ENCODE assay signal across 1 cellular context in the genomic region with DNA sequence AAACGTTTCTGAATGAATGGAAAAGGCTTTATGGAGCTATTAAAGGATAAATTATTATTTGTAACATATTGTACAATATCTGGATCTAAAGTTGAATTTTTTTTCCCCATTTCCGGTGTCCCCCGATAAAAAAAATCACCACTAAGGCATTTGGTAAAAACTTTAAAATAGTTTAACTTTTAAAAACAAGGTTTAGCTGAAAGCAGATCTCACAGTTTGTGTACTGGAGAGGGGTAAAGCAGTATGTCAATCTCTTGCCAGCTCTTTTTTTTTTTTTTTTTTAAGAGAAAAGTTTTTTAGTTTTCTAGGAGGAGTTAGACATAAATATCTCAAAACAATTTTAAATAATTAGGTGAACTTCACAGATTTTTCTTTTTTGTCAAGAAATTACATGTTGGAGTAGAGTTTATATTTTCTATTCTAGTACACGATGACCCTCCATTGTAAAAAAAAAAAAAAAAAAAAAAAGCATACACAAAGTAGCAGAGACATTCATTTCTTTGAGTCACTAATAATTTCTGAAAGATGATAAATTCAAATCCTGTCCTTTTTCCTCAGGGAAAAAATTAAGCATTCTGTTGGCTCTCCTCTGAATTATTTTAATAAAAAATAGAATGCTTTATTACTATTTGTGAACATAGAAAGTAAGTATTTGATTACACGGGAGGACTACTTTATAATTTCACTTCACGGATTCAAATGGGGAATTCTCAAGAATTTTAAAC.
TF ChIP-seq lines count a peak whose summit lies in the region.

No MANE protein-coding gene starts in this region.

TF ChIP-seq in GM23338, 12 proteins besides CTCF, POLR2A, EP300 and RAD21 (continued from another document):
- TF ChIP-seq, protein P1, sequence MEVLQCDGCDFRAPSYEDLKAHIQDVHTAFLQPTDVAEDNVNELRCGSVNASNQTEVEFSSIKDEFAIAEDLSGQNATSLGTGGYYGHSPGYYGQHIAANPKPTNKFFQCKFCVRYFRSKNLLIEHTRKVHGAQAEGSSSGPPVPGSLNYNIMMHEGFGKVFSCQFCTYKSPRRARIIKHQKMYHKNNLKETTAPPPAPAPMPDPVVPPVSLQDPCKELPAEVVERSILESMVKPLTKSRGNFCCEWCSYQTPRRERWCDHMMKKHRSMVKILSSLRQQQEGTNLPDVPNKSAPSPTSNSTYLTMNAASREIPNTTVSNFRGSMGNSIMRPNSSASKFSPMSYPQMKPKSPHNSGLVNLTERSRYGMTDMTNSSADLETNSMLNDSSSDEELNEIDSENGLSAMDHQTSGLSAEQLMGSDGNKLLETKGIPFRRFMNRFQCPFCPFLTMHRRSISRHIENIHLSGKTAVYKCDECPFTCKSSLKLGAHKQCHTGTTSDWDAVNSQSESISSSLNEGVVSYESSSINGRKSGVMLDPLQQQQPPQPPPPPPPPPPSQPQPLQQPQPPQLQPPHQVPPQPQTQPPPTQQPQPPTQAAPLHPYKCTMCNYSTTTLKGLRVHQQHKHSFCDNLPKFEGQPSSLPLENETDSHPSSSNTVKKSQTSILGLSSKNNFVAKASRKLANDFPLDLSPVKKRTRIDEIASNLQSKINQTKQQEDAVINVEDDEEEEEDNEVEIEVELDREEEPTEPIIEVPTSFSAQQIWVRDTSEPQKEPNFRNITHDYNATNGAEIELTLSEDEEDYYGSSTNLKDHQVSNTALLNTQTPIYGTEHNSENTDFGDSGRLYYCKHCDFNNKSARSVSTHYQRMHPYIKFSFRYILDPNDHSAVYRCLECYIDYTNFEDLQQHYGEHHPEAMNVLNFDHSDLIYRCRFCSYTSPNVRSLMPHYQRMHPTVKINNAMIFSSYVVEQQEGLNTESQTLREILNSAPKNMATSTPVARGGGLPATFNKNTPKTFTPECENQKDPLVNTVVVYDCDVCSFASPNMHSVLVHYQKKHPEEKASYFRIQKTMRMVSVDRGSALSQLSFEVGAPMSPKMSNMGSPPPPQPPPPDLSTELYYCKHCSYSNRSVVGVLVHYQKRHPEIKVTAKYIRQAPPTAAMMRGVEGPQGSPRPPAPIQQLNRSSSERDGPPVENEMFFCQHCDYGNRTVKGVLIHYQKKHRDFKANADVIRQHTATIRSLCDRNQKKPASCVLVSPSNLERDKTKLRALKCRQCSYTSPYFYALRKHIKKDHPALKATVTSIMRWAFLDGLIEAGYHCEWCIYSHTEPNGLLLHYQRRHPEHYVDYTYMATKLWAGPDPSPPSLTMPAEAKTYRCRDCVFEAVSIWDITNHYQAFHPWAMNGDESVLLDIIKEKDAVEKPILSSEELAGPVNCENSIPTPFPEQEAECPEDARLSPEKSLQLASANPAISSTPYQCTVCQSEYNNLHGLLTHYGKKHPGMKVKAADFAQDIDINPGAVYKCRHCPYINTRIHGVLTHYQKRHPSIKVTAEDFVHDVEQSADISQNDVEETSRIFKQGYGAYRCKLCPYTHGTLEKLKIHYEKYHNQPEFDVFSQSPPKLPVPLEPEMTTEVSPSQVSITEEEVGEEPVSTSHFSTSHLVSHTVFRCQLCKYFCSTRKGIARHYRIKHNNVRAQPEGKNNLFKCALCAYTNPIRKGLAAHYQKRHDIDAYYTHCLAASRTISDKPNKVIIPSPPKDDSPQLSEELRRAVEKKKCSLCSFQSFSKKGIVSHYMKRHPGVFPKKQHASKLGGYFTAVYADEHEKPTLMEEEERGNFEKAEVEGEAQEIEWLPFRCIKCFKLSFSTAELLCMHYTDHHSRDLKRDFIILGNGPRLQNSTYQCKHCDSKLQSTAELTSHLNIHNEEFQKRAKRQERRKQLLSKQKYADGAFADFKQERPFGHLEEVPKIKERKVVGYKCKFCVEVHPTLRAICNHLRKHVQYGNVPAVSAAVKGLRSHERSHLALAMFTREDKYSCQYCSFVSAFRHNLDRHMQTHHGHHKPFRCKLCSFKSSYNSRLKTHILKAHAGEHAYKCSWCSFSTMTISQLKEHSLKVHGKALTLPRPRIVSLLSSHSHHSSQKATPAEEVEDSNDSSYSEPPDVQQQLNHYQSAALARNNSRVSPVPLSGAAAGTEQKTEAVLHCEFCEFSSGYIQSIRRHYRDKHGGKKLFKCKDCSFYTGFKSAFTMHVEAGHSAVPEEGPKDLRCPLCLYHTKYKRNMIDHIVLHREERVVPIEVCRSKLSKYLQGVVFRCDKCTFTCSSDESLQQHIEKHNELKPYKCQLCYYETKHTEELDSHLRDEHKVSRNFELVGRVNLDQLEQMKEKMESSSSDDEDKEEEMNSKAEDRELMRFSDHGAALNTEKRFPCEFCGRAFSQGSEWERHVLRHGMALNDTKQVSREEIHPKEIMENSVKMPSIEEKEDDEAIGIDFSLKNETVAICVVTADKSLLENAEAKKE (CRISPR knock-in tag; IDR thresholded peaks at IDR 0.05) = no peak
- TF ChIP-seq JUNB (IDR thresholded peaks at IDR 0.05; ENCODE audit: unreplicated experiment) = no peak
- TF ChIP-seq, protein P2, sequence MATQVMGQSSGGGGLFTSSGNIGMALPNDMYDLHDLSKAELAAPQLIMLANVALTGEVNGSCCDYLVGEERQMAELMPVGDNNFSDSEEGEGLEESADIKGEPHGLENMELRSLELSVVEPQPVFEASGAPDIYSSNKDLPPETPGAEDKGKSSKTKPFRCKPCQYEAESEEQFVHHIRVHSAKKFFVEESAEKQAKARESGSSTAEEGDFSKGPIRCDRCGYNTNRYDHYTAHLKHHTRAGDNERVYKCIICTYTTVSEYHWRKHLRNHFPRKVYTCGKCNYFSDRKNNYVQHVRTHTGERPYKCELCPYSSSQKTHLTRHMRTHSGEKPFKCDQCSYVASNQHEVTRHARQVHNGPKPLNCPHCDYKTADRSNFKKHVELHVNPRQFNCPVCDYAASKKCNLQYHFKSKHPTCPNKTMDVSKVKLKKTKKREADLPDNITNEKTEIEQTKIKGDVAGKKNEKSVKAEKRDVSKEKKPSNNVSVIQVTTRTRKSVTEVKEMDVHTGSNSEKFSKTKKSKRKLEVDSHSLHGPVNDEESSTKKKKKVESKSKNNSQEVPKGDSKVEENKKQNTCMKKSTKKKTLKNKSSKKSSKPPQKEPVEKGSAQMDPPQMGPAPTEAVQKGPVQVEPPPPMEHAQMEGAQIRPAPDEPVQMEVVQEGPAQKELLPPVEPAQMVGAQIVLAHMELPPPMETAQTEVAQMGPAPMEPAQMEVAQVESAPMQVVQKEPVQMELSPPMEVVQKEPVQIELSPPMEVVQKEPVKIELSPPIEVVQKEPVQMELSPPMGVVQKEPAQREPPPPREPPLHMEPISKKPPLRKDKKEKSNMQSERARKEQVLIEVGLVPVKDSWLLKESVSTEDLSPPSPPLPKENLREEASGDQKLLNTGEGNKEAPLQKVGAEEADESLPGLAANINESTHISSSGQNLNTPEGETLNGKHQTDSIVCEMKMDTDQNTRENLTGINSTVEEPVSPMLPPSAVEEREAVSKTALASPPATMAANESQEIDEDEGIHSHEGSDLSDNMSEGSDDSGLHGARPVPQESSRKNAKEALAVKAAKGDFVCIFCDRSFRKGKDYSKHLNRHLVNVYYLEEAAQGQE (IDR thresholded peaks at IDR 0.05; ENCODE audit: unreplicated experiment) = no peak
- TF ChIP-seq, protein P3, sequence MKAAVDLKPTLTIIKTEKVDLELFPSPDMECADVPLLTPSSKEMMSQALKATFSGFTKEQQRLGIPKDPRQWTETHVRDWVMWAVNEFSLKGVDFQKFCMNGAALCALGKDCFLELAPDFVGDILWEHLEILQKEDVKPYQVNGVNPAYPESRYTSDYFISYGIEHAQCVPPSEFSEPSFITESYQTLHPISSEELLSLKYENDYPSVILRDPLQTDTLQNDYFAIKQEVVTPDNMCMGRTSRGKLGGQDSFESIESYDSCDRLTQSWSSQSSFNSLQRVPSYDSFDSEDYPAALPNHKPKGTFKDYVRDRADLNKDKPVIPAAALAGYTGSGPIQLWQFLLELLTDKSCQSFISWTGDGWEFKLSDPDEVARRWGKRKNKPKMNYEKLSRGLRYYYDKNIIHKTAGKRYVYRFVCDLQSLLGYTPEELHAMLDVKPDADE (IDR thresholded peaks at IDR 0.05) = no peak
- no peak for TF ChIP-seq CREB1 (CRISPR knock-in tag; IDR thresholded peaks at IDR 0.05; ENCODE audit: low read depth)
- no peak for TF ChIP-seq NANOG (IDR thresholded peaks at IDR 0.05; ENCODE audit: borderline replicate concordance)
- TF ChIP-seq ZNF114 (CRISPR knock-in tag; IDR thresholded peaks at IDR 0.05) = no peak
- no peak for TF ChIP-seq ZNF331 (CRISPR knock-in tag; IDR thresholded peaks at IDR 0.05; ENCODE audit: low read depth)
TF ChIP-seq in GM23338: peak in this region for 0.
